ENCODE assay signal across 1 cellular context in genomic region chr17:74744714-74745547, GRCh38.
TF ChIP-seq lines count a peak whose summit lies in the region.

No MANE protein-coding gene starts in this region.

TF ChIP-seq in A549, 52 proteins besides CTCF, POLR2A, EP300 and RAD21 (continued from another document):
- TF ChIP-seq, protein P1, sequence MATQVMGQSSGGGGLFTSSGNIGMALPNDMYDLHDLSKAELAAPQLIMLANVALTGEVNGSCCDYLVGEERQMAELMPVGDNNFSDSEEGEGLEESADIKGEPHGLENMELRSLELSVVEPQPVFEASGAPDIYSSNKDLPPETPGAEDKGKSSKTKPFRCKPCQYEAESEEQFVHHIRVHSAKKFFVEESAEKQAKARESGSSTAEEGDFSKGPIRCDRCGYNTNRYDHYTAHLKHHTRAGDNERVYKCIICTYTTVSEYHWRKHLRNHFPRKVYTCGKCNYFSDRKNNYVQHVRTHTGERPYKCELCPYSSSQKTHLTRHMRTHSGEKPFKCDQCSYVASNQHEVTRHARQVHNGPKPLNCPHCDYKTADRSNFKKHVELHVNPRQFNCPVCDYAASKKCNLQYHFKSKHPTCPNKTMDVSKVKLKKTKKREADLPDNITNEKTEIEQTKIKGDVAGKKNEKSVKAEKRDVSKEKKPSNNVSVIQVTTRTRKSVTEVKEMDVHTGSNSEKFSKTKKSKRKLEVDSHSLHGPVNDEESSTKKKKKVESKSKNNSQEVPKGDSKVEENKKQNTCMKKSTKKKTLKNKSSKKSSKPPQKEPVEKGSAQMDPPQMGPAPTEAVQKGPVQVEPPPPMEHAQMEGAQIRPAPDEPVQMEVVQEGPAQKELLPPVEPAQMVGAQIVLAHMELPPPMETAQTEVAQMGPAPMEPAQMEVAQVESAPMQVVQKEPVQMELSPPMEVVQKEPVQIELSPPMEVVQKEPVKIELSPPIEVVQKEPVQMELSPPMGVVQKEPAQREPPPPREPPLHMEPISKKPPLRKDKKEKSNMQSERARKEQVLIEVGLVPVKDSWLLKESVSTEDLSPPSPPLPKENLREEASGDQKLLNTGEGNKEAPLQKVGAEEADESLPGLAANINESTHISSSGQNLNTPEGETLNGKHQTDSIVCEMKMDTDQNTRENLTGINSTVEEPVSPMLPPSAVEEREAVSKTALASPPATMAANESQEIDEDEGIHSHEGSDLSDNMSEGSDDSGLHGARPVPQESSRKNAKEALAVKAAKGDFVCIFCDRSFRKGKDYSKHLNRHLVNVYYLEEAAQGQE (IDR thresholded peaks at IDR 0.05) = no peak
- TF ChIP-seq BHLHE40 (IDR thresholded peaks at IDR 0.05; ENCODE audit: low read depth, low read length) (0 out of 2 replicates have a peak, but pooled peaks have one; percentile 18), GATA3 (IDR thresholded peaks at IDR 0.05; ENCODE audit: borderline replicate concordance) (no peak), ATOH8 (CRISPR knock-in tag; IDR thresholded peaks at IDR 0.05; ENCODE audit: low read depth) (no peak), SMC3 (IDR thresholded peaks at IDR 0.05) (peak; percentile 96), PHF8 (IDR thresholded peaks at IDR 0.05; ENCODE audit: borderline replicate concordance, low read depth) (no peak)
